ENCODE assay signal across 8 cellular contexts in the genomic region with DNA sequence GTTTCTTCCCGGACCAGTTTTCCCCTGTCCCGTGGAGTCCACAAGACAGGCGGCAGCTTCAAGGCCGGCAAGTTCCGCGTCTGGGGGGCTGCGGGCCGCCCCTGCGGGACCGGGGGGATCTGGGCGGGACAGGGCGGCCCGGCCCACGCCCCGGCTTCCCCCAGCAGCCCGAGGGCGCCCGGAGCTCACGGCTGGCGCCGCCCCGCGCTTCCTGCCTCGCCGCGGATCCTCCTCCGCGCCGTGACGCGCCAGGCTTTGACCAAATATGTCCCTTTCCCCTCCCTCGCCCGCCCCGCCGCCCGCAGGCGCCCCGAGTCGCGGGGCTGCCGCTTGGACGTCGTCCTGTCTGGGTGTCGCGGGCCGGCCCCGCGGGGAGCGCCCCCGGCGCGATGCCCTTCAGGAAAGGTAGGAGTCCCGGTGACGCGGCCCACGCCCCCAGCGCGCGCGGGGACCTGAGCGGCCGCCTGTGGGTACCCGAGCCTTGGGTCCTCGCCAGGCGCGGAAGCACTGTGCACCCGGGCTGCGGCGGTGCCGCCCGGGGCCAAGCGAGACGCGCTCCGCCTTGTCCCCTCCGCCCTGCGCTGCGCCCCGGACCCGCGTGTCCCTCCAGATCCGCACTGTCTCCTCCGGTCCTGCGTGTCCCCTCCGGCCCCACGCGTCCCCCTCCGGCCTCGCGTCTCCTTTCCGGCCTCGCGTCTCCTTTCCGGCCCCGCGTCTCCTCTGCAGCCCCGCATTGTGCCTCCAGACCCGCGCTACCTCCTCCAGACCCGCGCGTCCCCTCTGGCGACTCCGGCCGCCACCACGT. TPM values are rescaled to one million over a fixed set of nuclear protein-coding genes. Genes with fewer than 3 reads are reported as not detected.
A peak's percentile ranks its signal among the peaks of the same experiment; 100 is the strongest.
DNase-seq lines count a peak whose midpoint lies in the region; ATAC-seq and TF ChIP-seq lines count a peak whose summit lies in the region.

No MANE protein-coding gene starts in this region.

- H3K4me3 ChIP-seq in astrocyte of the cerebellum (ENCODE audit: low read depth, low read length): peak overlapping the region; percentile 67

- ATAC-seq in sciatic nerve: peak; percentile 88

- in situ Hi-C loops in astrocyte of the cerebellum (cut with HindIII; ENCODE audit: low sequenced_read_pairs): loop anchor here (5.0 kb wide), 1 partner anchor 47 kb away; no protein-coding TSS in a partner anchor

- intact Hi-C loops in sciatic nerve (cut with DNase I): loop anchor here (10.0 kb wide), 1 partner anchor 60 kb away; a partner anchor contains a TSS

- no peak for TF ChIP-seq CTCF in astrocyte of the cerebellum (IDR thresholded peaks at IDR 0.05; ENCODE audit: low read depth, low read length, missing control alignments)

- DNase-seq in GM03348 (ENCODE audit: low spot score) (peak; percentile 93), GOT3 (lab: John Stamatoyannopoulos, UW) (peak; percentile 21), LHCN-M2 (ENCODE audit: low read depth) (peak; percentile 74), T1000 (lab: John Stamatoyannopoulos, UW) (peak; percentile 54), astrocyte of the cerebellum (ENCODE audit: low read depth) (peak; percentile 37), hypothalamus (lab: John Stamatoyannopoulos, UW) (peak in 50 of 51 donors; percentile 19 to 87 (median 66)), sciatic nerve (ENCODE audit: low spot score) (peak; percentile 94), SHP77 treated with DMSO at 0.1 percent for 48 hours (lab: John Stamatoyannopoulos, UW) (no peak)

RNA-seq across cellular contexts. Expression of a gene that starts 56.0 kb away (rescaled TPM):
- total RNA-seq in LHCN-M2 (2014; rRNA removed) (29.8 and 39.7 TPM in 2 replicates), sciatic nerve (95.0 TPM)
- 41.4 TPM for polyA plus RNA-seq in LHCN-M2 (2012)

RNA-seq across cellular contexts. Expression of a gene that starts 57.9 kb away (rescaled TPM):
- total RNA-seq in LHCN-M2 (2014; rRNA removed) (19.7 and 23.3 TPM in 2 replicates), sciatic nerve (87.7 TPM)
- polyA plus RNA-seq in LHCN-M2 (2012): 22.7 TPM
